Comparison of ENCODE assay signal across 9 cellular contexts in genomic region chr22:44037519-44038370, GRCh38. TPM values are rescaled to one million over a fixed set of nuclear protein-coding genes. Genes with fewer than 3 reads are reported as not detected.
A peak's percentile ranks its signal among the peaks of the same experiment; 100 is the strongest.
DNase-seq lines count a peak whose midpoint lies in the region; ATAC-seq and TF ChIP-seq lines count a peak whose summit lies in the region.
"Had no signal": no experiment of that assay in that cellular context is flagged by ENCODE, and none has a peak within 500 bp of the region (broad histone marks: within the 10 kb centered on the region; RNA-seq: fewer than 3 reads in every experiment).

No MANE protein-coding gene starts in this region.

- intact Hi-C loops in CD4-positive, alpha-beta T cell (cut with DNase I, micrococcal nuclease) = no loop called here

- no peak overlapping the region for H3K27ac Mint-ChIP-seq in WTC11
- no peak overlapping the region for H3K27ac Mint-ChIP-seq in CD4-positive, alpha-beta T cell
- H3K27ac Mint-ChIP-seq in activated CD8-positive, alpha-beta T cell treated with anti-CD3 and anti-CD28 coated beads, Interleukin-2, amount 10 ng/mL, durations not matched to agents 7 days and 5 days = no peak overlapping the region

- peak; percentile 91 for DNase-seq in GM04504 (ENCODE audit: low read depth)
- peak; percentile 72 to 83 for DNase-seq in SW 1271 (lab: John Stamatoyannopoulos, UW)
- DNase-seq in glomerular endothelial cell (ENCODE audit: extremely low read depth, low read depth, low spot score) = peak; percentile 36
- DNase-seq in GOT3 (lab: John Stamatoyannopoulos, UW) = no peak
- DNase-seq in WTC11 (ENCODE audit: low spot score) = no peak
- DNase-seq in CD4-positive, alpha-beta T cell = no peak
- DNase-seq in activated CD8-positive, alpha-beta T cell treated with anti-CD3 and anti-CD28 coated beads, Interleukin-2, amount 10 ng/mL, durations not matched to agents 7 days and 5 days = no peak

- H3K9me3 Mint-ChIP-seq in WTC11 = peaks cover 9% of the 10 kb centered on the region
- H3K9me3 Mint-ChIP-seq in CD4-positive, alpha-beta T cell = no peaks in the 10 kb centered on the region
- H3K9me3 Mint-ChIP-seq in activated CD8-positive, alpha-beta T cell treated with anti-CD3 and anti-CD28 coated beads, Interleukin-2, amount 10 ng/mL, durations not matched to agents 7 days and 5 days (ENCODE audit: insufficient read depth) = no peaks in the 10 kb centered on the region

- no peak overlapping the region for H3K9ac ChIP-seq in skeletal muscle satellite cell (ENCODE audit: low read depth, low read length)

- peaks cover 12% of the 10 kb centered on the region for H3K4me1 ChIP-seq in skeletal muscle satellite cell (ENCODE audit: control insufficient read depth, insufficient read depth, low read length)

- no peaks in the 10 kb centered on the region for H3K9me3 ChIP-seq in skeletal muscle satellite cell (replicated peaks; ENCODE audit: low read length)
- no peaks in the 10 kb centered on the region for H3K9me3 ChIP-seq in CD4-positive, alpha-beta T cell (ENCODE audit: control insufficient read depth, low read length)
- H3K9me3 ChIP-seq: neutrophil had no signal

- CTCF ChIA-PET in WTC11 (lab: Charles Lee) = no interaction called here
- CTCF ChIA-PET in CD4-positive, alpha-beta T cell (lab: Charles Lee) = no interaction called here
- CTCF ChIA-PET in activated CD8-positive, alpha-beta T cell treated with anti-CD3 and anti-CD28 coated beads, Interleukin-2, amount 10 ng/mL, durations not matched to agents 7 days and 5 days (lab: Charles Lee) = interaction anchor here (1.0 kb wide), 1 partner anchor 44 kb away, joined by 3 read pairs; no protein-coding TSS in a partner anchor

- H3K4me3 Mint-ChIP-seq in WTC11 = no peak overlapping the region
- H3K4me3 Mint-ChIP-seq in CD4-positive, alpha-beta T cell = no peak overlapping the region
- no peak overlapping the region for H3K4me3 Mint-ChIP-seq in activated CD8-positive, alpha-beta T cell treated with anti-CD3 and anti-CD28 coated beads, Interleukin-2, amount 10 ng/mL, durations not matched to agents 7 days and 5 days

- peak overlapping the region; percentile 74 for H3K4me2 ChIP-seq in skeletal muscle satellite cell (ENCODE audit: low read length)

- ATAC-seq in WTC11 = no peak
- no peak for ATAC-seq in CD4-positive, alpha-beta T cell (ENCODE audit: poor library complexity)
- no peak for ATAC-seq in activated CD8-positive, alpha-beta T cell treated with anti-CD3 and anti-CD28 coated beads, Interleukin-2, amount 10 ng/mL, durations not matched to agents 7 days and 5 days

- H3K4me3 ChIP-seq in skeletal muscle satellite cell (ENCODE audit: low read length) = peak overlapping the region; percentile 41

- H3K27me3 ChIP-seq in skeletal muscle satellite cell (ENCODE audit: control insufficient read depth, insufficient read depth, low read length) = no peaks in the 10 kb centered on the region
- H3K27me3 ChIP-seq in CD4-positive, alpha-beta T cell (ENCODE audit: control insufficient read depth, insufficient read depth, low read length) = no peaks in the 10 kb centered on the region
- H3K27me3 ChIP-seq: neutrophil had no signal

- H3K36me3 ChIP-seq in skeletal muscle satellite cell (ENCODE audit: insufficient read depth, low read length) = no peaks in the 10 kb centered on the region
- H3K36me3 ChIP-seq: neutrophil had no signal

- POLR2A ChIA-PET in WTC11 (lab: Charles Lee) = no interaction called here
- POLR2A ChIA-PET in CD4-positive, alpha-beta T cell (lab: Charles Lee) = no interaction called here
- POLR2A ChIA-PET in activated CD8-positive, alpha-beta T cell treated with anti-CD3 and anti-CD28 coated beads, Interleukin-2, amount 10 ng/mL, durations not matched to agents 7 days and 5 days (lab: Charles Lee) = interaction anchor here (1.1 to 1.4 kb wide), 2 partner anchors 11 to 14 kb away, joined by 3 to 10 read pairs; partner anchors contain the start of gene PARVB

- peaks cover 3% of the 10 kb centered on the region; the same call in 1 of the 2 replicates for H3K36me3 Mint-ChIP-seq in WTC11
- no peaks in the 10 kb centered on the region for H3K36me3 Mint-ChIP-seq in CD4-positive, alpha-beta T cell (ENCODE audit: low read depth)
- no peaks in the 10 kb centered on the region for H3K36me3 Mint-ChIP-seq in activated CD8-positive, alpha-beta T cell treated with anti-CD3 and anti-CD28 coated beads, Interleukin-2, amount 10 ng/mL, durations not matched to agents 7 days and 5 days (ENCODE audit: low read depth)

- no peak overlapping the region for H3K27ac ChIP-seq in CD4-positive, alpha-beta T cell (ENCODE audit: low read depth, low read length)
- H3K27ac ChIP-seq: neutrophil had no signal

- H3K4me1 Mint-ChIP-seq in WTC11 = peaks cover 5% of the 10 kb centered on the region
- peaks cover 12% of the 10 kb centered on the region for H3K4me1 Mint-ChIP-seq in CD4-positive, alpha-beta T cell (ENCODE audit: low read depth)
- peaks cover 30% of the 10 kb centered on the region for H3K4me1 Mint-ChIP-seq in activated CD8-positive, alpha-beta T cell treated with anti-CD3 and anti-CD28 coated beads, Interleukin-2, amount 10 ng/mL, durations not matched to agents 7 days and 5 days (ENCODE audit: low read depth)

- H3K27me3 Mint-ChIP-seq in WTC11 (ENCODE audit: low read depth) = peaks cover 3% of the 10 kb centered on the region; the same call in 1 of the 2 replicates
- H3K27me3 Mint-ChIP-seq in CD4-positive, alpha-beta T cell = peaks cover 5% of the 10 kb centered on the region
- no peaks in the 10 kb centered on the region for H3K27me3 Mint-ChIP-seq in activated CD8-positive, alpha-beta T cell treated with anti-CD3 and anti-CD28 coated beads, Interleukin-2, amount 10 ng/mL, durations not matched to agents 7 days and 5 days (ENCODE audit: low read depth)

- no peak for TF ChIP-seq CTCF in WTC11 (IDR thresholded peaks at IDR 0.05)
- no peak for TF ChIP-seq CTCF in CD4-positive, alpha-beta T cell (IDR thresholded peaks at IDR 0.05)

TF ChIP-seq in WTC11, 78 proteins besides CTCF, POLR2A, EP300 and RAD21:
- TF ChIP-seq CDX4 (CRISPR knock-in tag; IDR thresholded peaks at IDR 0.05; ENCODE audit: borderline replicate concordance) = no peak
- no peak for TF ChIP-seq ZNF671 (CRISPR knock-in tag; IDR thresholded peaks at IDR 0.05)
- TF ChIP-seq GTF2I (CRISPR knock-in tag; conservative IDR thresholded peaks at IDR 0.05) = no peak
- no peak for TF ChIP-seq ZNF416 (CRISPR knock-in tag; IDR thresholded peaks at IDR 0.05)

RNA-seq across cellular contexts. Expression of gene PARVB, which starts 13.6 kb away (rescaled TPM):
- total RNA-seq in glomerular endothelial cell (118 and 222 TPM in 2 replicates), WTC11 (2021) (3.3 to 5.0 TPM (median 4.9 TPM) in 3 replicates)
- total RNA-seq in skeletal muscle satellite cell (2012; rRNA removed) = 45.9 and 57.0 TPM in 2 replicates
- total RNA-seq in CD4-positive, alpha-beta T cell = 1 to 10 TPM; 6.2 to 6.4 TPM
- 10 to 100 TPM; 39.4 to 41.0 TPM for total RNA-seq in activated CD8-positive, alpha-beta T cell treated with anti-CD3 and anti-CD28 coated beads, Interleukin-2, amount 10 ng/mL, durations not matched to agents 7 days and 5 days

Comparison
In these comparisons a context has a peak if more than half of its experiments do, and no peak if none do; other contexts are left out.
1. DNase-seq: peak in GM04504 (single experiment), SW 1271 (2 of 2) and glomerular endothelial cell (single experiment); none in GOT3 (single experiment), WTC11 (single experiment), CD4-positive, alpha-beta T cell (0 of 10) and activated CD8-positive, alpha-beta T cell treated with anti-CD3 and anti-CD28 coated beads, Interleukin-2, amount 10 ng/mL, durations not matched to agents 7 days and 5 days (single experiment).